9 cellular contexts compared by ENCODE assay signal in genomic region chr5:55821731-55822512, GRCh38. TPM values are rescaled to one million over a fixed set of nuclear protein-coding genes. Genes with fewer than 3 reads are reported as not detected.
DNase-seq lines count a peak whose midpoint lies in the region; ATAC-seq, FAIRE-seq and TF ChIP-seq lines count a peak whose summit lies in the region.
"Had no signal": no experiment of that assay in that cellular context is flagged by ENCODE, and none has a peak within 500 bp of the region (broad histone marks: within the 10 kb centered on the region; RNA-seq: fewer than 3 reads in every experiment).

No MANE protein-coding gene starts in this region.

- no peaks in the 10 kb centered on the region for H3K9me3 ChIP-seq in keratinocyte (ENCODE audit: control insufficient read depth, low read depth, low read length)
- H3K9me3 ChIP-seq in thoracic aorta = no peaks in the 10 kb centered on the region

- CTCF ChIA-PET in activated CD8-positive, alpha-beta memory T cell treated with anti-CD3 and anti-CD28 coated beads, Interleukin-2, amount 10 ng/mL, durations not matched to agents 7 days and 5 days (lab: Charles Lee) = interaction anchor here (0.7 kb wide), 1 partner anchor 12 kb away, joined by 3 read pairs; no protein-coding TSS in a partner anchor

- H2AFZ ChIP-seq in keratinocyte (ENCODE audit: control insufficient read depth, low read length) = peak overlapping the region; percentile 25

- H3K4me1 ChIP-seq in keratinocyte (ENCODE audit: control insufficient read depth, extremely low read depth, insufficient read depth, low read length) (peaks cover 5% of the 10 kb centered on the region), thoracic aorta (ENCODE audit: control insufficient read depth in 1 of 2, low read depth in 2 of 2) (peaks cover 2 to 5% of the 10 kb centered on the region in 2 donors)
- H3K4me1 ChIP-seq: BLaER1 had no signal

- peak overlapping the region; percentile 71 for H3K4me2 ChIP-seq in keratinocyte (ENCODE audit: control insufficient read depth, extremely low read depth, insufficient read depth, low read depth, low read length)
- H3K4me2 ChIP-seq: BLaER1 had no signal

- dilution Hi-C loops in keratinocyte (cut with MboI; ENCODE audit: extremely low pct_ligation_motif_present, low sequenced_read_pairs) = no loop called here

- peak overlapping the region; percentile 31 for H3K4me3 ChIP-seq in bronchial epithelial cell (ENCODE audit: low read depth, low read length)
- peak overlapping the region; percentile 18 to 46 (median 34) for H3K4me3 ChIP-seq in keratinocyte (ENCODE audit: control insufficient read depth in 2 of 3, extremely low read depth in 1 of 3, insufficient read depth in 2 of 3, low read depth in 1 of 3, low read length in 3 of 3)
- H3K4me3 ChIP-seq in thoracic aorta = peak overlapping the region; percentile 66
- H3K4me3 ChIP-seq: BLaER1 had no signal

- no peak for FAIRE-seq in bronchial epithelial cell (lab: Jason Lieb, UNC)
- no peak for FAIRE-seq in keratinocyte (lab: Jason Lieb, UNC)
- FAIRE-seq in urothelium cell line (lab: Jason Lieb, UNC) = no peak

- H3K4me1 Mint-ChIP-seq in activated CD8-positive, alpha-beta memory T cell treated with anti-CD3 and anti-CD28 coated beads, Interleukin-2, amount 10 ng/mL, durations not matched to agents 7 days and 5 days = peaks cover 4% of the 10 kb centered on the region

- no peaks in the 10 kb centered on the region for H3K36me3 ChIP-seq in bronchial epithelial cell (ENCODE audit: control insufficient read depth, insufficient read depth, low read length)
- no peaks in the 10 kb centered on the region for H3K36me3 ChIP-seq in keratinocyte (ENCODE audit: control insufficient read depth in 2 of 2, extremely low read depth in 1 of 2, insufficient read depth in 2 of 2, low read length in 2 of 2)
- no peaks in the 10 kb centered on the region for H3K36me3 ChIP-seq in thoracic aorta
- H3K36me3 ChIP-seq: BLaER1 had no signal

- no peaks in the 10 kb centered on the region for H3K36me3 Mint-ChIP-seq in activated CD8-positive, alpha-beta memory T cell treated with anti-CD3 and anti-CD28 coated beads, Interleukin-2, amount 10 ng/mL, durations not matched to agents 7 days and 5 days

- peak; percentile 30 for ATAC-seq in activated CD8-positive, alpha-beta memory T cell treated with anti-CD3 and anti-CD28 coated beads, Interleukin-2, amount 10 ng/mL, durations not matched to agents 7 days and 5 days
- ATAC-seq in thoracic aorta (ENCODE audit: insufficient number of reproducible peaks, low FRiP score, low read depth) = no peak

- no peaks in the 10 kb centered on the region for H3K9me1 ChIP-seq in keratinocyte (ENCODE audit: control insufficient read depth, extremely low read depth, insufficient read depth, low read length)

- DNase-seq in activated CD8-positive, alpha-beta memory T cell treated with anti-CD3 and anti-CD28 coated beads, Interleukin-2, amount 10 ng/mL, durations not matched to agents 7 days and 5 days = no peak
- DNase-seq in activated CD8-positive, alpha-beta memory T cell treated with anti-CD3 and anti-CD28 coated beads, Interleukin-2, amount 50 U/mL, for 4 hours = no peak
- peak; percentile 3 for DNase-seq in bronchial epithelial cell (ENCODE audit: low read depth)
- DNase-seq in keratinocyte (ENCODE audit: low read depth, low spot score) = no peak
- no peak for DNase-seq in thoracic aorta (ENCODE audit: low spot score)
- DNase-seq in T-helper 9 cell = no peak
- DNase-seq in urothelium cell line (ENCODE audit: low spot score) = no peak
- DNase-seq in middle frontal gyrus (ENCODE audit: extremely low spot score, low spot score) = no peak

- no peaks in the 10 kb centered on the region for H3K79me2 ChIP-seq in keratinocyte (ENCODE audit: control insufficient read depth, insufficient read depth, low read length)

- no peaks in the 10 kb centered on the region for H3K9me3 Mint-ChIP-seq in activated CD8-positive, alpha-beta memory T cell treated with anti-CD3 and anti-CD28 coated beads, Interleukin-2, amount 10 ng/mL, durations not matched to agents 7 days and 5 days (ENCODE audit: low read depth)

- TF ChIP-seq CTCF in bronchial epithelial cell (IDR thresholded peaks at IDR 0.05; ENCODE audit: insufficient read depth, low read length, severe bottlenecking) (no peak), keratinocyte (optimal IDR thresholded peaks at IDR 0.05 in 1 of 3, IDR thresholded peaks at IDR 0.05 in 1 of 3, conservative IDR thresholded peaks at IDR 0.05 in 1 of 3; ENCODE audit: extremely low read depth in 1 of 3, insufficient read depth in 2 of 3, low read length in 3 of 3) (no peak), thoracic aorta (IDR thresholded peaks at IDR 0.05) (no peak)

- no peaks in the 10 kb centered on the region for H4K20me1 ChIP-seq in keratinocyte (ENCODE audit: control insufficient read depth, extremely low read depth, insufficient read depth, low read length)
- H4K20me1 ChIP-seq: BLaER1 had no signal

- no peaks in the 10 kb centered on the region for H3K27me3 ChIP-seq in bronchial epithelial cell (ENCODE audit: control insufficient read depth, insufficient read depth, low read length)
- peaks cover 6% of the 10 kb centered on the region for H3K27me3 ChIP-seq in keratinocyte (ENCODE audit: control insufficient read depth, extremely low read depth, insufficient read depth, low read length)
- H3K27me3 ChIP-seq in thoracic aorta (replicated peaks; ENCODE audit: insufficient read depth) = no peaks in the 10 kb centered on the region
- H3K27me3 ChIP-seq: BLaER1 had no signal

- no peak overlapping the region for H3K27ac ChIP-seq in keratinocyte (ENCODE audit: control insufficient read depth, insufficient read depth, low read length)
- no peak overlapping the region for H3K27ac ChIP-seq in thoracic aorta
- H3K27ac ChIP-seq: BLaER1 had no signal

- H3K9ac ChIP-seq in keratinocyte (ENCODE audit: control insufficient read depth, extremely low read depth, insufficient read depth, low read length) = peak overlapping the region; percentile 13
- H3K9ac ChIP-seq: BLaER1 had no signal

- peaks cover 71% of the 10 kb centered on the region for H3K27me3 Mint-ChIP-seq in activated CD8-positive, alpha-beta memory T cell treated with anti-CD3 and anti-CD28 coated beads, Interleukin-2, amount 10 ng/mL, durations not matched to agents 7 days and 5 days

- H3K27ac Mint-ChIP-seq in activated CD8-positive, alpha-beta memory T cell treated with anti-CD3 and anti-CD28 coated beads, Interleukin-2, amount 10 ng/mL, durations not matched to agents 7 days and 5 days = no peak overlapping the region

- peak overlapping the region; percentile 18 for H3K4me3 Mint-ChIP-seq in activated CD8-positive, alpha-beta memory T cell treated with anti-CD3 and anti-CD28 coated beads, Interleukin-2, amount 10 ng/mL, durations not matched to agents 7 days and 5 days

RNA-seq across cellular contexts. Expression of gene IL31RA, which starts 29.2 kb away (rescaled TPM):
- total RNA-seq in activated CD8-positive, alpha-beta memory T cell treated with anti-CD3 and anti-CD28 coated beads, Interleukin-2, amount 10 ng/mL, durations not matched to agents 7 days and 5 days = not detected
- total RNA-seq in bronchial epithelial cell (0.13 and 0.26 TPM in 2 replicates), thoracic aorta (1 to 10 TPM; 1.1 to 6.6 TPM)
- 4.6 to 6.7 TPM (median 6.0 TPM) in 3 replicates for polyA plus RNA-seq in keratinocyte
- 0.35 TPM for polyA plus RNA-seq in keratinocyte (2011; ENCODE audit: low read depth)
- polyA plus RNA-seq in keratinocyte (2011; cell fraction: cytosol; rRNA removed) = 2.6 and 3.3 TPM in 2 replicates
- polyA plus RNA-seq in keratinocyte (2011; cell fraction: nucleus; rRNA removed) = 7.1 and 8.0 TPM in 2 replicates
- polyA plus RNA-seq in keratinocyte (2012; ENCODE audit: low replicate concordance) = 0.42 and 4.7 TPM in 2 replicates
- 3.9 to 7.0 TPM (median 5.4 TPM) in 3 replicates for polyA minus RNA-seq in keratinocyte
- polyA minus RNA-seq in keratinocyte (2011; cell fraction: cytosol; rRNA and poly(A)+ RNA removed) = 4.4 TPM
- polyA minus RNA-seq in keratinocyte (2011; cell fraction: nucleus; rRNA and poly(A)+ RNA removed) = 5.0 and 12.8 TPM in 2 replicates
